In the genomic region with DNA sequence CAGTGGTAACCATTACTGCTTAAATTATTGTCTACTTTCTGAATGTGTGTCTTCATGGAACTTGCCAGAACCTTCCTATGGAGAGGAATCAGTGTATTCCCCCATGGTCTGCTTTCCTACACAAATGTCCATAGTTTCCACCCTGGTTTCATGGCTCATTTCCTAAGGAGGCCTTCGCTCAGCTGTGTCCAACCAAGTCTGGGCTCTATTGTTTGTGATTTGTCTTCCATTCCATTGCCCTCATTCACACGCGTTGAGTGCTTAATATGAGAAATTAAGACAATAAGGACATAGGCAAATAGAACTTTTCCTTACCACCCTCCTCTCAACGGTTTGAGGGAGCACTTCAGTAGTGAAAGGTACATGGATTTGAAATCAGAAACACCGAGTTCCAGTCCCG, we compare ENCODE assay signal across 24 cellular contexts.
"Had no signal": no experiment of that assay in that cellular context is flagged by ENCODE, and none has a peak within 500 bp of the region (broad histone marks: within the 10 kb centered on the region; RNA-seq: fewer than 3 reads in every experiment).

No MANE protein-coding gene starts in this region.

- H3K4me1 ChIP-seq: colonic mucosa, esophagus squamous epithelium, gastrocnemius medialis, heart right ventricle, left lung, lower lobe of right lung had no signal

- H3K36me3 Mint-ChIP-seq: mesothelial cell of epicardium, naive B cell had no signal

- H3K27ac Mint-ChIP-seq: dendritic cell treated with granulocyte-macrophage colony-stimulating factor and Interleukin-4, amounts not matched to agents 40 ng/mL and 50 ng/mL, for 4 days; effector memory CD8-positive, alpha-beta T cell; endodermal cell; mesothelial cell of epicardium; naive B cell had no signal

- H3K9me3 Mint-ChIP-seq: dendritic cell treated with granulocyte-macrophage colony-stimulating factor and Interleukin-4, amounts not matched to agents 40 ng/mL and 50 ng/mL, for 4 days; endodermal cell; mesothelial cell of epicardium had no signal

- H3K27ac ChIP-seq: colonic mucosa, epithelial cell of prostate, esophagus squamous epithelium, gastrocnemius medialis, heart right ventricle, left lung, lower lobe of right lung had no signal

- H3K9me3 ChIP-seq: colonic mucosa, esophagus squamous epithelium, gastrocnemius medialis, heart right ventricle, left lung, lower lobe of right lung, mucosa of descending colon had no signal

- H3K27me3 ChIP-seq: colonic mucosa, esophagus squamous epithelium, gastrocnemius medialis had no signal

- H3K36me3 ChIP-seq: colonic mucosa, esophagus squamous epithelium, gastrocnemius medialis, heart right ventricle, left lung, lower lobe of right lung had no signal

- DNase-seq: colonic mucosa; cortex of kidney; effector CD8-positive, alpha-beta T cell; effector memory CD8-positive, alpha-beta T cell; erythroblast; esophagus squamous epithelium; foreskin fibroblast; foreskin melanocyte; gastrocnemius medialis; glutamatergic neuron; head of caudate nucleus; heart right ventricle; hippocampal formation; left cardiac atrium; left lung; left ventricle myocardium superior; lower lobe of right lung; mesenchymal stem cell; mucosa of descending colon; naive B cell had no signal

- H3K4me3 Mint-ChIP-seq: dendritic cell treated with granulocyte-macrophage colony-stimulating factor and Interleukin-4, amounts not matched to agents 40 ng/mL and 50 ng/mL, for 4 days; effector memory CD8-positive, alpha-beta T cell; endodermal cell; mesothelial cell of epicardium; naive B cell had no signal

- H3K4me1 Mint-ChIP-seq: mesothelial cell of epicardium, naive B cell had no signal

- H3K4me3 ChIP-seq: colonic mucosa, esophagus squamous epithelium, gastrocnemius medialis, heart right ventricle, left lung, lower lobe of right lung, mucosa of descending colon had no signal

- H3K27me3 Mint-ChIP-seq: effector memory CD8-positive, alpha-beta T cell; naive B cell had no signal
